Comparison of ENCODE assay signal across 13 cellular contexts in genomic region chr12:92603741-92604432, GRCh38.
A peak's percentile ranks its signal among the peaks of the same experiment; 100 is the strongest.
DNase-seq lines count a peak whose midpoint lies in the region; ATAC-seq and TF ChIP-seq lines count a peak whose summit lies in the region.
"Had no signal": no experiment of that assay in that cellular context is flagged by ENCODE, and none has a peak within 500 bp of the region (broad histone marks: within the 10 kb centered on the region; RNA-seq: fewer than 3 reads in every experiment).

No MANE protein-coding gene starts in this region.

- H3K4me1 Mint-ChIP-seq in activated CD8-positive, alpha-beta T cell treated with anti-CD3 and anti-CD28 coated beads for 36 hours (ENCODE audit: low read depth), result peaks cover 29% of the 10 kb centered on the region
- H3K4me1 Mint-ChIP-seq in activated CD8-positive, alpha-beta T cell treated with anti-CD3 and anti-CD28 coated beads, Interleukin-2, amount 10 ng/mL, durations not matched to agents 7 days and 5 days (ENCODE audit: low read depth), result peaks cover 14% of the 10 kb centered on the region
- peaks cover 16% of the 10 kb centered on the region for H3K4me1 Mint-ChIP-seq in stimulated activated naive CD8-positive, alpha-beta T cell treated with anti-CD3 and anti-CD28 coated beads, Interleukin-15, amount 100 ng/mL, for 72 hours

- H3K4me3 ChIP-seq in RWPE2 (ENCODE audit: severe bottlenecking) (no peak overlapping the region), epithelial cell of proximal tubule (ENCODE audit: low read depth, low read length) (no peak overlapping the region), coronary artery (no peak overlapping the region)
- H3K4me3 ChIP-seq: right lobe of liver had no signal

- DNase-seq in activated CD8-positive, alpha-beta T cell treated with anti-CD3 and anti-CD28 coated beads for 36 hours, result no peak
- DNase-seq in activated CD8-positive, alpha-beta T cell treated with anti-CD3 and anti-CD28 coated beads, Interleukin-2, amount 10 ng/mL, durations not matched to agents 7 days and 5 days, result no peak
- DNase-seq in RWPE2 (ENCODE audit: low spot score) (no peak), epithelial cell of proximal tubule (ENCODE audit: low read depth) (no peak), activated gamma-delta T cell (lab: John Stamatoyannopoulos, UW) (no peak), coronary artery (ENCODE audit: low spot score) (no peak), NCI-H82 (lab: John Stamatoyannopoulos, UW) (no peak)
- DNase-seq in stimulated activated naive CD8-positive, alpha-beta T cell treated with anti-CD3 and anti-CD28 coated beads, Interleukin-15, amount 100 ng/mL, for 72 hours, result no peak
- DNase-seq: activated CD4-positive, CD25-positive, alpha-beta regulatory T cell treated with anti-CD3 and anti-CD28 coated beads, Interleukin-2, amount 50 U/mL, for 72 hours; mesendoderm; NCI-H2029; right lobe of liver; RPMI8226 had no signal

- H3K4me3 Mint-ChIP-seq in activated CD8-positive, alpha-beta T cell treated with anti-CD3 and anti-CD28 coated beads for 36 hours, result no peak overlapping the region
- no peak overlapping the region for H3K4me3 Mint-ChIP-seq in activated CD8-positive, alpha-beta T cell treated with anti-CD3 and anti-CD28 coated beads, Interleukin-2, amount 10 ng/mL, durations not matched to agents 7 days and 5 days
- no peak overlapping the region for H3K4me3 Mint-ChIP-seq in stimulated activated naive CD8-positive, alpha-beta T cell treated with anti-CD3 and anti-CD28 coated beads, Interleukin-15, amount 100 ng/mL, for 72 hours

- ATAC-seq in activated CD8-positive, alpha-beta T cell treated with anti-CD3 and anti-CD28 coated beads for 36 hours, result peak; percentile 78
- ATAC-seq in activated CD8-positive, alpha-beta T cell treated with anti-CD3 and anti-CD28 coated beads, Interleukin-2, amount 10 ng/mL, durations not matched to agents 7 days and 5 days, result no peak
- no peak; the same call in 2 of the 3 replicates for ATAC-seq in RWPE2 (ENCODE audit: low read depth)
- peak; percentile 78 for ATAC-seq in stimulated activated naive CD8-positive, alpha-beta T cell treated with anti-CD3 and anti-CD28 coated beads, Interleukin-15, amount 100 ng/mL, for 72 hours

- H3K27ac ChIP-seq in RWPE2 (ENCODE audit: poor library complexity, severe bottlenecking) (peak overlapping the region; percentile 98), coronary artery (no peak overlapping the region)
- H3K27ac ChIP-seq: right lobe of liver had no signal

- no peak for TF ChIP-seq CTCF in activated CD8-positive, alpha-beta T cell treated with anti-CD3 and anti-CD28 coated beads for 36 hours (IDR thresholded peaks at IDR 0.05)
- TF ChIP-seq CTCF in RWPE2 (IDR thresholded peaks at IDR 0.05; ENCODE audit: poor library complexity, severe bottlenecking), result peak; percentile 14
- TF ChIP-seq CTCF in epithelial cell of proximal tubule (conservative IDR thresholded peaks at IDR 0.05; ENCODE audit: low read depth, low read length), result peak; percentile 44
- TF ChIP-seq CTCF in coronary artery (IDR thresholded peaks at IDR 0.05), result no peak

- H3K36me3 ChIP-seq in RWPE2 (ENCODE audit: low read depth), result no peaks in the 10 kb centered on the region
- H3K36me3 ChIP-seq: right lobe of liver had no signal

- peaks cover 26% of the 10 kb centered on the region for H3K36me3 Mint-ChIP-seq in activated CD8-positive, alpha-beta T cell treated with anti-CD3 and anti-CD28 coated beads for 36 hours (ENCODE audit: low read depth)
- peaks cover 18% of the 10 kb centered on the region for H3K36me3 Mint-ChIP-seq in activated CD8-positive, alpha-beta T cell treated with anti-CD3 and anti-CD28 coated beads, Interleukin-2, amount 10 ng/mL, durations not matched to agents 7 days and 5 days (ENCODE audit: low read depth)

- H3K27ac Mint-ChIP-seq in activated CD8-positive, alpha-beta T cell treated with anti-CD3 and anti-CD28 coated beads for 36 hours, result peak overlapping the region; percentile 82
- H3K27ac Mint-ChIP-seq in activated CD8-positive, alpha-beta T cell treated with anti-CD3 and anti-CD28 coated beads, Interleukin-2, amount 10 ng/mL, durations not matched to agents 7 days and 5 days, result no peak overlapping the region
- H3K27ac Mint-ChIP-seq in stimulated activated naive CD8-positive, alpha-beta T cell treated with anti-CD3 and anti-CD28 coated beads, Interleukin-15, amount 100 ng/mL, for 72 hours, result peak overlapping the region in 1 of 2 donors; percentile 32

- H3K4me1 ChIP-seq in RWPE2 (ENCODE audit: insufficient read depth, poor library complexity, severe bottlenecking), result peaks cover 25% of the 10 kb centered on the region

- H3K9me3 Mint-ChIP-seq in activated CD8-positive, alpha-beta T cell treated with anti-CD3 and anti-CD28 coated beads for 36 hours, result peaks cover 31% of the 10 kb centered on the region
- H3K9me3 Mint-ChIP-seq in activated CD8-positive, alpha-beta T cell treated with anti-CD3 and anti-CD28 coated beads, Interleukin-2, amount 10 ng/mL, durations not matched to agents 7 days and 5 days (ENCODE audit: insufficient read depth), result peaks cover 11% of the 10 kb centered on the region
- peaks cover 25 to 30% of the 10 kb centered on the region in 2 donors for H3K9me3 Mint-ChIP-seq in stimulated activated naive CD8-positive, alpha-beta T cell treated with anti-CD3 and anti-CD28 coated beads, Interleukin-15, amount 100 ng/mL, for 72 hours

- CTCF ChIA-PET in activated CD8-positive, alpha-beta T cell treated with anti-CD3 and anti-CD28 coated beads for 36 hours (lab: Charles Lee), result interaction anchor here (1.4 kb wide), 2 partner anchors 9 to 1221 kb away, joined by 3 to 4 read pairs; no protein-coding TSS in a partner anchor
- CTCF ChIA-PET in activated CD8-positive, alpha-beta T cell treated with anti-CD3 and anti-CD28 coated beads, Interleukin-2, amount 10 ng/mL, durations not matched to agents 7 days and 5 days (lab: Charles Lee), result interaction anchor here (1.5 to 1.8 kb wide), 2 partner anchors 9 to 29 kb away, joined by 4 read pairs; no protein-coding TSS in a partner anchor

- H3K27me3 ChIP-seq in RWPE2 (ENCODE audit: insufficient read depth, poor library complexity, severe bottlenecking), result no peaks in the 10 kb centered on the region
- H3K27me3 ChIP-seq: right lobe of liver had no signal

- POLR2A ChIA-PET in activated CD8-positive, alpha-beta T cell treated with anti-CD3 and anti-CD28 coated beads for 36 hours (lab: Charles Lee), result interaction anchor here (1.5 kb wide), 1 partner anchor 9 kb away, joined by 5 read pairs; no protein-coding TSS in a partner anchor
- POLR2A ChIA-PET in activated CD8-positive, alpha-beta T cell treated with anti-CD3 and anti-CD28 coated beads, Interleukin-2, amount 10 ng/mL, durations not matched to agents 7 days and 5 days (lab: Charles Lee), result interaction anchor here (0.6 kb wide), 1 partner anchor 617 kb away, joined by 4 read pairs; no protein-coding TSS in a partner anchor

- peaks cover 10% of the 10 kb centered on the region for H3K9me3 ChIP-seq in RWPE2 (ENCODE audit: severe bottlenecking)
- H3K9me3 ChIP-seq: right lobe of liver had no signal

- no peaks in the 10 kb centered on the region for H3K27me3 Mint-ChIP-seq in activated CD8-positive, alpha-beta T cell treated with anti-CD3 and anti-CD28 coated beads for 36 hours
- H3K27me3 Mint-ChIP-seq in activated CD8-positive, alpha-beta T cell treated with anti-CD3 and anti-CD28 coated beads, Interleukin-2, amount 10 ng/mL, durations not matched to agents 7 days and 5 days (ENCODE audit: low read depth), result no peaks in the 10 kb centered on the region
- H3K27me3 Mint-ChIP-seq in stimulated activated naive CD8-positive, alpha-beta T cell treated with anti-CD3 and anti-CD28 coated beads, Interleukin-15, amount 100 ng/mL, for 72 hours, result no peaks in the 10 kb centered on the region

- intact Hi-C loops in activated CD8-positive, alpha-beta T cell treated with anti-CD3 and anti-CD28 coated beads for 36 hours (cut with micrococcal nuclease), result no loop called here

Comparison
In these comparisons a context has a peak if more than half of its experiments do, and no peak if none do; other contexts are left out.
1. ATAC-seq: peak in activated CD8-positive, alpha-beta T cell treated with anti-CD3 and anti-CD28 coated beads for 36 hours (single experiment) and stimulated activated naive CD8-positive, alpha-beta T cell treated with anti-CD3 and anti-CD28 coated beads, Interleukin-15, amount 100 ng/mL, for 72 hours (single experiment); none in activated CD8-positive, alpha-beta T cell treated with anti-CD3 and anti-CD28 coated beads, Interleukin-2, amount 10 ng/mL, durations not matched to agents 7 days and 5 days (single experiment) and RWPE2 (single experiment).
2. CTCF ChIP-seq: peak in RWPE2 (single experiment) and epithelial cell of proximal tubule (single experiment); none in activated CD8-positive, alpha-beta T cell treated with anti-CD3 and anti-CD28 coated beads for 36 hours (single experiment) and coronary artery (single experiment).